In the genomic region with DNA sequence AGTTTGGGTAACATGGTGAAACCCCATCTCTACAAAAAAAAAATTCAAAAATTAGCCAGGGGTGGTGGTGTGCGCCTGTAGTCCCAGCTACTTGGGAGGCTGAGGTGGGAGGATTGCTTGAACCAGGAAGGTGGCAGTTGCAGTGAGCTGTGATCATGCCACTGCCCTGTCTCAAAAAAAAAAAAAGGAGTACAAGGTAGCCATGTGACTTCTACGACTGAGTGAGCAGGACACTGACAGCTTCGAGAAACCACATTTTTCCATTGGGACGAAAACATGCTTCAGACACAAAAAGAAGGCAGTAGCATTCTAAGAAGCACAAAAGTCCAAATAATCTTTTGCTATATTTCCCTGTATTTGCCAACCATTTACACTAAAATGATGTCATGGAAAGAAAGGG, we compare ENCODE assay signal across 30 cellular contexts.
"Had no signal": no experiment of that assay in that cellular context is flagged by ENCODE, and none has a peak within 500 bp of the region (broad histone marks: within the 10 kb centered on the region; RNA-seq: fewer than 3 reads in every experiment).

No MANE protein-coding gene starts in this region.

- H3K27me3 ChIP-seq: ascending aorta, breast epithelium, cardiac muscle cell, colonic mucosa, esophagus squamous epithelium, gastroesophageal sphincter, heart right ventricle had no signal

- ATAC-seq: activated CD4-positive, alpha-beta T cell treated with anti-CD3 and anti-CD28 coated beads for 36 hours; activated naive CD4-positive, alpha-beta T cell treated with anti-CD3 and anti-CD28 coated beads, Interleukin-2, amount 50 U/mL, for 72 hours; activated T-cell treated with anti-CD3 and anti-CD28 coated beads, Interleukin-2, amount 50 U/mL, for 72 hours; gastroesophageal sphincter; heart right ventricle had no signal

- H3K36me3 Mint-ChIP-seq: activated naive CD4-positive, alpha-beta T cell treated with anti-CD3 and anti-CD28 coated beads, Interleukin-2, amount 10 ng/mL, durations not matched to agents 7 days and 5 days; activated naive CD4-positive, alpha-beta T cell treated with anti-CD3 and anti-CD28 coated beads, Interleukin-2, amount 50 U/mL, for 72 hours; activated naive CD8-positive, alpha-beta T cell treated with anti-CD3 and anti-CD28 coated beads, Interleukin-2, amount 10 ng/mL, durations not matched to agents 7 days and 5 days; brain had no signal

- H3K27ac ChIP-seq: breast epithelium, cardiac muscle cell, colonic mucosa, epithelial cell of prostate, esophagus squamous epithelium, gastroesophageal sphincter, heart right ventricle had no signal

- H3K27ac Mint-ChIP-seq: activated CD4-positive, alpha-beta memory T cell treated with anti-CD3 and anti-CD28 coated beads, Interleukin-2, amount 10 ng/mL, durations not matched to agents 7 days and 5 days; activated CD4-positive, alpha-beta T cell treated with anti-CD3 and anti-CD28 coated beads for 36 hours; activated CD4-positive, alpha-beta T cell treated with anti-CD3 and anti-CD28 coated beads, Interleukin-2, amount 10 ng/mL, durations not matched to agents 24 days and 14 days; activated naive CD4-positive, alpha-beta T cell treated with anti-CD3 and anti-CD28 coated beads, Interleukin-2, amount 10 ng/mL, durations not matched to agents 7 days and 5 days; activated naive CD4-positive, alpha-beta T cell treated with anti-CD3 and anti-CD28 coated beads, Interleukin-2, amount 50 U/mL, for 72 hours; activated naive CD8-positive, alpha-beta T cell treated with anti-CD3 and anti-CD28 coated beads, Interleukin-2, amount 10 ng/mL, durations not matched to agents 7 days and 5 days; activated T-cell treated with anti-CD3 and anti-CD28 coated beads, Interleukin-2, amount 50 U/mL, for 24 hours; activated T-cell treated with anti-CD3 and anti-CD28 coated beads, Interleukin-2, amount 50 U/mL, for 72 hours; brain had no signal

- H3K4me3 Mint-ChIP-seq: activated CD4-positive, alpha-beta memory T cell treated with anti-CD3 and anti-CD28 coated beads, Interleukin-2, amount 10 ng/mL, durations not matched to agents 7 days and 5 days; activated CD4-positive, alpha-beta T cell treated with anti-CD3 and anti-CD28 coated beads for 36 hours; activated CD4-positive, alpha-beta T cell treated with anti-CD3 and anti-CD28 coated beads, Interleukin-2, amount 10 ng/mL, durations not matched to agents 24 days and 14 days; activated naive CD4-positive, alpha-beta T cell treated with anti-CD3 and anti-CD28 coated beads, Interleukin-2, amount 10 ng/mL, durations not matched to agents 7 days and 5 days; activated naive CD8-positive, alpha-beta T cell treated with anti-CD3 and anti-CD28 coated beads, Interleukin-2, amount 10 ng/mL, durations not matched to agents 7 days and 5 days; activated T-cell treated with anti-CD3 and anti-CD28 coated beads, Interleukin-2, amount 50 U/mL, for 24 hours; activated T-cell treated with anti-CD3 and anti-CD28 coated beads, Interleukin-2, amount 50 U/mL, for 72 hours; brain had no signal

- H3K9me3 Mint-ChIP-seq: activated CD4-positive, alpha-beta memory T cell treated with anti-CD3 and anti-CD28 coated beads, Interleukin-2, amount 10 ng/mL, durations not matched to agents 7 days and 5 days; activated CD4-positive, alpha-beta T cell treated with anti-CD3 and anti-CD28 coated beads, Interleukin-2, amount 10 ng/mL, durations not matched to agents 24 days and 14 days; activated naive CD4-positive, alpha-beta T cell treated with anti-CD3 and anti-CD28 coated beads, Interleukin-2, amount 10 ng/mL, durations not matched to agents 7 days and 5 days; activated naive CD4-positive, alpha-beta T cell treated with anti-CD3 and anti-CD28 coated beads, Interleukin-2, amount 50 U/mL, for 72 hours; activated naive CD8-positive, alpha-beta T cell treated with anti-CD3 and anti-CD28 coated beads, Interleukin-2, amount 10 ng/mL, durations not matched to agents 7 days and 5 days; activated T-cell treated with anti-CD3 and anti-CD28 coated beads, Interleukin-2, amount 50 U/mL, for 24 hours; activated T-cell treated with anti-CD3 and anti-CD28 coated beads, Interleukin-2, amount 50 U/mL, for 72 hours had no signal

- H3K36me3 ChIP-seq: ascending aorta, breast epithelium, cardiac muscle cell, colonic mucosa, esophagus squamous epithelium, gastroesophageal sphincter, heart right ventricle had no signal

- H3K9me3 ChIP-seq: ascending aorta, breast epithelium, colonic mucosa, esophagus squamous epithelium, gastroesophageal sphincter, heart right ventricle had no signal

- H3K4me1 Mint-ChIP-seq: activated CD4-positive, alpha-beta memory T cell treated with anti-CD3 and anti-CD28 coated beads, Interleukin-2, amount 10 ng/mL, durations not matched to agents 7 days and 5 days; activated CD4-positive, alpha-beta T cell treated with anti-CD3 and anti-CD28 coated beads for 36 hours; activated CD4-positive, alpha-beta T cell treated with anti-CD3 and anti-CD28 coated beads, Interleukin-2, amount 10 ng/mL, durations not matched to agents 24 days and 14 days; activated naive CD4-positive, alpha-beta T cell treated with anti-CD3 and anti-CD28 coated beads, Interleukin-2, amount 10 ng/mL, durations not matched to agents 7 days and 5 days; activated naive CD8-positive, alpha-beta T cell treated with anti-CD3 and anti-CD28 coated beads, Interleukin-2, amount 10 ng/mL, durations not matched to agents 7 days and 5 days had no signal

- H3K4me3 ChIP-seq: ascending aorta, breast epithelium, cardiac muscle cell, colonic mucosa, esophagus squamous epithelium, gastroesophageal sphincter, heart right ventricle had no signal

- H3K4me1 ChIP-seq: breast epithelium, colonic mucosa, esophagus squamous epithelium, gastroesophageal sphincter, heart right ventricle had no signal

- H3K27me3 Mint-ChIP-seq: activated CD4-positive, alpha-beta memory T cell treated with anti-CD3 and anti-CD28 coated beads, Interleukin-2, amount 10 ng/mL, durations not matched to agents 7 days and 5 days; activated CD4-positive, alpha-beta T cell treated with anti-CD3 and anti-CD28 coated beads for 36 hours; activated CD4-positive, alpha-beta T cell treated with anti-CD3 and anti-CD28 coated beads, Interleukin-2, amount 10 ng/mL, durations not matched to agents 24 days and 14 days; activated naive CD4-positive, alpha-beta T cell treated with anti-CD3 and anti-CD28 coated beads, Interleukin-2, amount 10 ng/mL, durations not matched to agents 7 days and 5 days; activated T-cell treated with anti-CD3 and anti-CD28 coated beads, Interleukin-2, amount 50 U/mL, for 24 hours; brain had no signal

- FAIRE-seq: endometrium, endothelial cell of umbilical vein had no signal

- DNase-seq: activated CD4-positive, alpha-beta memory T cell treated with anti-CD3 and anti-CD28 coated beads, Interleukin-2, amount 10 ng/mL, durations not matched to agents 7 days and 5 days; activated CD4-positive, alpha-beta T cell treated with anti-CD3 and anti-CD28 coated beads for 36 hours; activated CD4-positive, alpha-beta T cell treated with anti-CD3 and anti-CD28 coated beads, Interleukin-2, amount 10 ng/mL, durations not matched to agents 24 days and 14 days; activated CD4-positive, CD25-positive, alpha-beta regulatory T cell; activated CD4-positive, CD25-positive, alpha-beta regulatory T cell treated with anti-CD3 and anti-CD28 coated beads, Interleukin-2, amount 50 U/mL, for 72 hours; activated CD8-positive, alpha-beta memory T cell treated with anti-CD3 and anti-CD28 coated beads, Interleukin-2, amount 50 U/mL, for 48 hours; activated gamma-delta T cell; activated naive CD4-positive, alpha-beta T cell; activated naive CD4-positive, alpha-beta T cell treated with anti-CD3 and anti-CD28 coated beads, Interleukin-2, amount 10 ng/mL, durations not matched to agents 7 days and 5 days; activated naive CD8-positive, alpha-beta T cell treated with anti-CD3 and anti-CD28 coated beads, Interleukin-2, amount 10 ng/mL, durations not matched to agents 7 days and 5 days; activated T-cell treated with anti-CD3 and anti-CD28 coated beads for 4 hours; activated T-cell treated with anti-CD3 and anti-CD28 coated beads, Interleukin-2, amount 50 U/mL, for 24 hours; activated T-cell treated with anti-CD3 and anti-CD28 coated beads, Interleukin-2, amount 50 U/mL, for 72 hours; central memory CD4-positive, alpha-beta T cell; cerebellar nuclear complex; colonic mucosa; effector CD8-positive, alpha-beta T cell; esophagus squamous epithelium; foreskin melanocyte; heart right ventricle; T-helper 2 cell had no signal
